Comparison of ENCODE assay signal across 39 cellular contexts in genomic region chr19:42589792-42590191, GRCh38. TPM values are rescaled to one million over a fixed set of nuclear protein-coding genes. Genes with fewer than 3 reads are reported as not detected.
"Had no signal": no experiment of that assay in that cellular context is flagged by ENCODE, and none has a peak within 500 bp of the region (broad histone marks: within the 10 kb centered on the region; RNA-seq: fewer than 3 reads in every experiment).

No MANE protein-coding gene starts in this region.

- H3K4me3 ChIP-seq: MG63 had no signal

- H3K36me3 ChIP-seq: MG63 had no signal

- H3K9me3 ChIP-seq: MG63 had no signal

- DNase-seq: Karpas-422, Kasumi-1, MG63, MM.1S, MV-4-11, NCI-H1048, NCI-H1092, NCI-H1092 treated with DMSO at 0.1 percent for 48 hours, NCI-H1105, NCI-H1105 treated with DMSO at 0.1 percent for 48 hours, NCI-H1417, NCI-H1417 treated with DMSO at 0.1 percent for 48 hours, NCI-H1436, NCI-H1436 treated with DMSO at 0.1 percent for 48 hours, NCI-H146, NCI-H1694, NCI-H1694 treated with DMSO at 0.1 percent for 48 hours, NCI-H187, NCI-H187 treated with DMSO at 0.1 percent for 48 hours, NCI-H1930, NCI-H2029, NCI-H2029 treated with DMSO at 0.1 percent for 48 hours, NCI-H2081, NCI-H2081 treated with DMSO at 0.1 percent for 48 hours, NCI-H2107, NCI-H2171, NCI-H2171 treated with DMSO at 0.1 percent for 48 hours, NCI-H2227 treated with DMSO at 0.1 percent for 48 hours, NCI-H226, NCI-H345, NCI-H446, NCI-H446 treated with DMSO at 0.1 percent for 48 hours, NCI-H510A, NCI-H510A treated with DMSO at 0.1 percent for 48 hours, NCI-H524 had no signal

RNA-seq across cellular contexts. Expression of gene CEACAM8, which starts 4.9 kb away (rescaled TPM):
- total RNA-seq: LHCN-M2, M059J, MCF 10A, NCI-H460 had no signal
